Comparison of ENCODE assay signal across 8 cellular contexts in genomic region chr3:93973160-93974126, GRCh38. TPM values are rescaled to one million over a fixed set of nuclear protein-coding genes. Genes with fewer than 3 reads are reported as not detected.
DNase-seq lines count a peak whose midpoint lies in the region; ATAC-seq and TF ChIP-seq lines count a peak whose summit lies in the region.

Gene PROS1, minus strand, starts transcription at chr3:93973896. Its CDS starts 147 bp downstream, at chr3:93973749.

- H3K4me3 Mint-ChIP-seq in Caco-2 (ENCODE audit: unreplicated experiment): peak within 1 kb of the TSS; percentile 84
- H3K4me3 Mint-ChIP-seq in stimulated activated naive CD8-positive, alpha-beta T cell treated with anti-CD3 and anti-CD28 coated beads, Interleukin-15, amount 100 ng/mL, for 72 hours: peak within 1 kb of the TSS; percentile 88 to 91

- H3K36me3 ChIP-seq in Caco-2 (ENCODE audit: control insufficient read depth, insufficient read depth, low read length) (no peaks in the 10 kb centered on the region), Panc1 (ENCODE audit: control insufficient read depth, insufficient read depth, low read length) (no peaks in the 10 kb centered on the region)

- peak within 1 kb of the TSS; percentile 73 for H3K4me3 ChIP-seq in Caco-2 (ENCODE audit: low read depth, low read length)
- peak within 1 kb of the TSS; percentile 63 to 74 for H3K4me3 ChIP-seq in Panc1 (ENCODE audit: low read depth in 2 of 2, low read length in 2 of 2)
- H3K4me3 ChIP-seq in fibroblast of pulmonary artery (replicated peaks; ENCODE audit: low read depth, low read length): peak within 1 kb of the TSS; percentile 75

- no peaks in the 10 kb centered on the region for H3K36me3 Mint-ChIP-seq in Caco-2 (ENCODE audit: insufficient read depth, unreplicated experiment)

- peak within 1 kb of the TSS; percentile 76 for H3K27ac ChIP-seq in Panc1 (ENCODE audit: low read length)

- POLR2A ChIA-PET in Caco-2 (lab: Charles Lee): interaction anchor here (1.2 kb wide), 1 partner anchor 89 kb away, joined by 7 read pairs; the partner anchor contains the start of genes DHFR2 and NSUN3
- POLR2A ChIA-PET in Panc1 (lab: Charles Lee): interaction anchor here (0.6 kb wide), 1 partner anchor 1371 kb away, joined by 3 read pairs; no protein-coding TSS in a partner anchor

- H3K27ac Mint-ChIP-seq in Caco-2 (ENCODE audit: unreplicated experiment): peak within 1 kb of the TSS; percentile 62
- H3K27ac Mint-ChIP-seq in stimulated activated naive CD8-positive, alpha-beta T cell treated with anti-CD3 and anti-CD28 coated beads, Interleukin-15, amount 100 ng/mL, for 72 hours: peak within 1 kb of the TSS; percentile 80 to 91

- peak; percentile 79 to 81 for DNase-seq in Caco-2
- DNase-seq in HS-5 (ENCODE audit: low read depth): peak; percentile 24
- DNase-seq in Panc1 (ENCODE audit: low read depth, low spot score): peak; percentile 51
- DNase-seq in activated effector memory CD4-positive, alpha-beta T cell treated with Interleukin-2 at 50 U/mL for 16 hours: peak; percentile 12
- DNase-seq in fibroblast of pulmonary artery (ENCODE audit: low read depth): peak; percentile 93
- peak; percentile 89 for DNase-seq in myocyte (ENCODE audit: low read depth)
- DNase-seq in stimulated activated naive CD8-positive, alpha-beta T cell treated with anti-CD3 and anti-CD28 coated beads, Interleukin-15, amount 100 ng/mL, for 72 hours: peak; percentile 45 to 46

- H3K27me3 Mint-ChIP-seq in Caco-2 (ENCODE audit: insufficient read depth, unreplicated experiment): no peaks in the 10 kb centered on the region
- peaks cover 17% of the 10 kb centered on the region for H3K27me3 Mint-ChIP-seq in stimulated activated naive CD8-positive, alpha-beta T cell treated with anti-CD3 and anti-CD28 coated beads, Interleukin-15, amount 100 ng/mL, for 72 hours

- intact Hi-C loops in Caco-2 (cut with micrococcal nuclease; ENCODE audit: unreplicated experiment) (loop anchor here (10.0 kb wide), 1 partner anchor 69 kb away; no protein-coding TSS in a partner anchor), Panc1 (cut with micrococcal nuclease; ENCODE audit: unreplicated experiment) (no loop called here)

- in situ Hi-C loops in Panc1 (cut with HindIII; ENCODE audit: low pct_unique_long_range_greater_than_20kb, low sequenced_read_pairs): no loop called here

- ATAC-seq in GM21390 (IDR thresholded peaks at IDR 0.05; ENCODE audit: unreplicated experiment) (peak; percentile 89), Panc1 (peak; percentile 92)
- ATAC-seq in stimulated activated naive CD8-positive, alpha-beta T cell treated with anti-CD3 and anti-CD28 coated beads, Interleukin-15, amount 100 ng/mL, for 72 hours: peak; percentile 91

- no peaks in the 10 kb centered on the region for H3K9me3 ChIP-seq in Caco-2
- H3K9me3 ChIP-seq in Panc1 (ENCODE audit: control insufficient read depth, insufficient read depth, low read depth, low read length): no peaks in the 10 kb centered on the region

- peaks cover 7% of the 10 kb centered on the region for H3K4me1 Mint-ChIP-seq in Caco-2 (ENCODE audit: low read depth, unreplicated experiment)
- peaks cover 19% of the 10 kb centered on the region for H3K4me1 Mint-ChIP-seq in stimulated activated naive CD8-positive, alpha-beta T cell treated with anti-CD3 and anti-CD28 coated beads, Interleukin-15, amount 100 ng/mL, for 72 hours

- CTCF ChIA-PET in Caco-2 (lab: Charles Lee) (no interaction called here), Panc1 (lab: Charles Lee) (no interaction called here)

- H3K4me1 ChIP-seq in Caco-2 (0 out of 2 replicates have a peak, but pooled peaks cover 3% of the 10 kb centered on the region), Panc1 (ENCODE audit: control insufficient read depth, insufficient read depth, low read length) (0 out of 2 replicates have a peak, but pooled peaks cover 4% of the 10 kb centered on the region)

- H3K27me3 ChIP-seq in Caco-2 (replicated peaks; ENCODE audit: control insufficient read depth, insufficient read depth, low read length) (no peaks in the 10 kb centered on the region), Panc1 (ENCODE audit: control insufficient read depth, insufficient read depth, low read length) (no peaks in the 10 kb centered on the region)

- no peak for TF ChIP-seq CTCF in Caco-2 (IDR thresholded peaks at IDR 0.05; ENCODE audit: insufficient read depth in 1 of 2, low read depth in 1 of 2, low read length in 1 of 2, severe bottlenecking in 1 of 2, unreplicated experiment in 1 of 2)
- 0 out of 2 replicates have a peak, but pooled peaks have one; percentile 37 for TF ChIP-seq CTCF in Panc1 (IDR thresholded peaks at IDR 0.05)
- TF ChIP-seq CTCF in fibroblast of pulmonary artery (IDR thresholded peaks at IDR 0.05; ENCODE audit: low read length, missing control alignments): no peak

- no peaks in the 10 kb centered on the region for H3K9me3 Mint-ChIP-seq in Caco-2 (ENCODE audit: unreplicated experiment)
- H3K9me3 Mint-ChIP-seq in stimulated activated naive CD8-positive, alpha-beta T cell treated with anti-CD3 and anti-CD28 coated beads, Interleukin-15, amount 100 ng/mL, for 72 hours: no peaks in the 10 kb centered on the region

- BruUV-seq in Caco-2 (replicated peaks; lab: Mats Ljungman, UMichigan) (TSS peak; percentile 24), Panc1 (replicated peaks; lab: Mats Ljungman, UMichigan) (no TSS peak)

RNA-seq across cellular contexts. Expression of gene PROS1, which starts in this region (rescaled TPM):
- 19.4 and 23.4 TPM in 2 replicates for total RNA-seq in Caco-2 (2022)
- 16.8 TPM for total RNA-seq in Panc1 (2021; ENCODE audit: unreplicated experiment)
- polyA plus RNA-seq in Panc1 (2012; ENCODE audit: insufficient read length): 11.4 TPM
- total RNA-seq in myocyte: 51.0 and 68.5 TPM in 2 replicates
- 44.5 TPM for polyA plus RNA-seq in myocyte (2012)

Comparison
In these comparisons a context has a peak if more than half of its experiments do, and no peak if none do; other contexts are left out.
1. Peak in every context shown above with its lines: DNase-seq, ATAC-seq, H3K4me3 ChIP-seq and H3K27ac ChIP-seq.
2. DNase-seq: peak in every context shown above with its lines; median percentile 93 in fibroblast of pulmonary artery; 89 in myocyte; 80 in Caco-2; 51 in Panc1; 46 in stimulated activated naive CD8-positive, alpha-beta T cell treated with anti-CD3 and anti-CD28 coated beads, Interleukin-15, amount 100 ng/mL, for 72 hours; 24 in HS-5; 12 in activated effector memory CD4-positive, alpha-beta T cell treated with Interleukin-2 at 50 U/mL for 16 hours.